ENCODE assay signal across 8 cellular contexts in genomic region chr2:183124957-183125255, GRCh38. TPM values are rescaled to one million over a fixed set of nuclear protein-coding genes. Genes with fewer than 3 reads are reported as not detected.
A peak's percentile ranks its signal among the peaks of the same experiment; 100 is the strongest.
DNase-seq lines count a peak whose midpoint lies in the region; ATAC-seq, FAIRE-seq and TF ChIP-seq lines count a peak whose summit lies in the region.

No MANE protein-coding gene starts in this region.

- TF ChIP-seq POLR2A in lower leg skin (IDR thresholded peaks at IDR 0.05), result no peak

- ATAC-seq in activated T-cell treated with anti-CD3 and anti-CD28 coated beads, Interleukin-2, amount 50 U/mL, for 72 hours (replicated peaks in 1 of 2), result no peak
- ATAC-seq in GM21423 (IDR thresholded peaks at IDR 0.05; ENCODE audit: unreplicated experiment), result no peak

- H3K27ac Mint-ChIP-seq in activated T-cell treated with anti-CD3 and anti-CD28 coated beads, Interleukin-2, amount 50 U/mL, for 72 hours, result peak overlapping the region; percentile 95
- peak overlapping the region; percentile 77 for H3K27ac Mint-ChIP-seq in astrocyte (ENCODE audit: unreplicated experiment)

- H3K27ac ChIP-seq in astrocyte (ENCODE audit: low read depth, low read length), result peak overlapping the region; percentile 85
- H3K27ac ChIP-seq in tibial artery, result peak overlapping the region; percentile 72 to 80

- peaks cover 43% of the 10 kb centered on the region for H3K4me1 Mint-ChIP-seq in activated T-cell treated with anti-CD3 and anti-CD28 coated beads, Interleukin-2, amount 50 U/mL, for 72 hours (ENCODE audit: low read depth)
- H3K4me1 Mint-ChIP-seq in astrocyte (ENCODE audit: low read depth, unreplicated experiment), result peaks cover 10% of the 10 kb centered on the region

- H3K4me1 ChIP-seq in astrocyte (ENCODE audit: insufficient read depth, low read length), result peaks cover 3% of the 10 kb centered on the region
- H3K4me1 ChIP-seq in tibial artery, result peaks cover 0 to 19% (median 9%) of the 10 kb centered on the region in 4 donors

- WGBS in lower leg skin, 2 donors, result 0% methylated on average over 10 of the region's 10 CpGs

- peaks cover 53% of the 10 kb centered on the region for H3K79me2 ChIP-seq in astrocyte (ENCODE audit: insufficient read depth, low read length)

- no peaks in the 10 kb centered on the region for H3K27me3 ChIP-seq in astrocyte (ENCODE audit: insufficient read depth, low read length)
- no peaks in the 10 kb centered on the region for H3K27me3 ChIP-seq in tibial artery

- no peaks in the 10 kb centered on the region for H3K9me3 ChIP-seq in astrocyte (ENCODE audit: insufficient read depth, low read depth, low read length)
- no peaks in the 10 kb centered on the region for H3K9me3 ChIP-seq in tibial artery

- peak overlapping the region; percentile 91 to 98 for H3K4me3 Mint-ChIP-seq in activated T-cell treated with anti-CD3 and anti-CD28 coated beads, Interleukin-2, amount 50 U/mL, for 72 hours
- peak overlapping the region; percentile 98 for H3K4me3 Mint-ChIP-seq in astrocyte (ENCODE audit: unreplicated experiment)

- H4K20me1 ChIP-seq in astrocyte (ENCODE audit: insufficient read depth, low read length), result no peaks in the 10 kb centered on the region

- intact Hi-C loops in lower leg skin (cut with DNase I; ENCODE audit: low total_unique reads) (no loop called here), tibial artery (cut with DNase I; ENCODE audit: low total_unique reads) (loop anchor here (10.0 kb wide), 1 partner anchor 50 kb away; the partner anchor contains the start of gene DUSP19)

- no peak for TF ChIP-seq CTCF in astrocyte (IDR thresholded peaks at IDR 0.05; ENCODE audit: insufficient read depth, low read depth, low read length)
- no peak for TF ChIP-seq CTCF in lower leg skin (IDR thresholded peaks at IDR 0.05)
- no peak for TF ChIP-seq CTCF in tibial artery (IDR thresholded peaks at IDR 0.05)

- peaks cover 16% of the 10 kb centered on the region for H3K27me3 Mint-ChIP-seq in activated T-cell treated with anti-CD3 and anti-CD28 coated beads, Interleukin-2, amount 50 U/mL, for 72 hours (ENCODE audit: low read depth)
- no peaks in the 10 kb centered on the region for H3K27me3 Mint-ChIP-seq in astrocyte (ENCODE audit: low read depth, unreplicated experiment)

- peak overlapping the region; percentile 86 for H2AFZ ChIP-seq in astrocyte (ENCODE audit: low read depth, low read length)

- H3K36me3 Mint-ChIP-seq in activated T-cell treated with anti-CD3 and anti-CD28 coated beads, Interleukin-2, amount 50 U/mL, for 72 hours (ENCODE audit: insufficient read depth in 2 of 2), result peaks cover 1 to 11% of the 10 kb centered on the region in 2 donors
- H3K36me3 Mint-ChIP-seq in astrocyte (ENCODE audit: low read depth, unreplicated experiment), result no peaks in the 10 kb centered on the region

- H3K36me3 ChIP-seq in astrocyte (ENCODE audit: insufficient read depth, low read length) (peaks cover 4% of the 10 kb centered on the region), tibial artery (no peaks in the 10 kb centered on the region)

- DNase-seq in activated T-cell treated with anti-CD3 and anti-CD28 coated beads, Interleukin-2, amount 50 U/mL, for 72 hours, result no peak
- no peak for DNase-seq in activated T-cell treated with anti-CD3 and anti-CD28 coated beads, Interleukin-2, amount 50 U/mL, for 1 hour
- DNase-seq in astrocyte (ENCODE audit: low read depth), result no peak
- DNase-seq in lower leg skin (ENCODE audit: low spot score in 2 of 2), result no peak
- DNase-seq in tibial artery, result no peak
- no peak for DNase-seq in central memory CD4-positive, alpha-beta T cell
- no peak for DNase-seq in NCI-H82 (lab: John Stamatoyannopoulos, UW)

- no peak for FAIRE-seq in astrocyte (lab: Jason Lieb, UNC)

- peak overlapping the region; percentile 88 for H3K9ac ChIP-seq in astrocyte (ENCODE audit: low read length)

- peak overlapping the region; percentile 91 for H3K4me3 ChIP-seq in astrocyte (ENCODE audit: insufficient read depth, low read depth, low read length)
- peak overlapping the region; percentile 63 for H3K4me3 ChIP-seq in lower leg skin (ENCODE audit: low read depth, poor library complexity, severe bottlenecking)
- peak overlapping the region; percentile 69 to 82 for H3K4me3 ChIP-seq in tibial artery

- peak overlapping the region; percentile 95 for H3K4me2 ChIP-seq in astrocyte (ENCODE audit: low read length)

- H3K9me3 Mint-ChIP-seq in activated T-cell treated with anti-CD3 and anti-CD28 coated beads, Interleukin-2, amount 50 U/mL, for 72 hours, result no peaks in the 10 kb centered on the region
- no peaks in the 10 kb centered on the region for H3K9me3 Mint-ChIP-seq in astrocyte (ENCODE audit: unreplicated experiment)

RNA-seq across cellular contexts. Expression of gene NUP35, which starts 0.7 kb away (rescaled TPM):
- 10 to 100 TPM; 23.1 to 23.9 TPM for total RNA-seq in activated T-cell treated with anti-CD3 and anti-CD28 coated beads, Interleukin-2, amount 50 U/mL, for 72 hours
- 11.3 and 12.0 TPM in 2 replicates for total RNA-seq in astrocyte
- 10 to 100 TPM; 15.6 to 21.8 (median 19.8) TPM for total RNA-seq in lower leg skin

RNA-seq across cellular contexts. Expression of gene DUSP19, which starts 46.4 kb away (rescaled TPM):
- 1 to 10 TPM; 2.8 TPM for total RNA-seq in activated T-cell treated with anti-CD3 and anti-CD28 coated beads, Interleukin-2, amount 50 U/mL, for 72 hours
- total RNA-seq in astrocyte (3.1 and 3.7 TPM in 2 replicates), lower leg skin (1 to 10 TPM; 1.1 to 2.0 (median 1.5) TPM)
